ENCODE assay signal across 26 cellular contexts in the genomic region with DNA sequence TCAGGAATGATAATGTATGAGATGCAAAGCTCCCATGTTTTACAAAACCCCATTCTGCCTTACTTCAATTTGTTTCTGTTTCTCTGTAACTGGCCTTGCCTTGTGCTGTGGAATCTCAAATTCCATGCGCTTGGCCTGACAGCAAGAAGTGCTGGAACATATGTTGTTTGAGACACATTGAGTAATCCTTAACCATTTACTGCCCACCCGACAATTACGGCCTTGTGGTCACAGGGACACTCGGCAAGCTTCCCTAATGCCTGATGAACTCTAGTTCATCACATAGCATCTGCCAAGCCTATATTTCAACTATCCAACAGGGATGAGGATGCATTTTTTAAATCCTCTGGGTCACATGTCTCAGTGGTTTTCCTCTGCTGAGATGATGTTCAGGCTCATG.
DNase-seq lines count a peak whose midpoint lies in the region; ATAC-seq and TF ChIP-seq lines count a peak whose summit lies in the region.
"Had no signal": no experiment of that assay in that cellular context is flagged by ENCODE, and none has a peak within 500 bp of the region (broad histone marks: within the 10 kb centered on the region; RNA-seq: fewer than 3 reads in every experiment).

No MANE protein-coding gene starts in this region.

- TF ChIP-seq POLR2A in NB4 (IDR thresholded peaks at IDR 0.05; ENCODE audit: extremely low read depth, insufficient read length) (no peak), suprapubic skin (IDR thresholded peaks at IDR 0.05) (no peak)

- TF ChIP-seq CTCF in NB4 (IDR thresholded peaks at IDR 0.05; ENCODE audit: low read depth, low read length) = no peak
- no peak for TF ChIP-seq CTCF in choroid plexus epithelial cell (conservative IDR thresholded peaks at IDR 0.05; ENCODE audit: low read depth, low read length)
- no peak for TF ChIP-seq CTCF in suprapubic skin (IDR thresholded peaks at IDR 0.05)

- H3K9me3 ChIP-seq in suprapubic skin = no peaks in the 10 kb centered on the region
- H3K9me3 ChIP-seq: adrenal gland, breast epithelium had no signal

- no peaks in the 10 kb centered on the region for H3K4me1 ChIP-seq in suprapubic skin
- H3K4me1 ChIP-seq: adrenal gland, breast epithelium, foreskin keratinocyte had no signal

- intact Hi-C loops in left colon (cut with DNase I, micrococcal nuclease) = no loop called here

- ATAC-seq in left colon = no peak
- ATAC-seq: foreskin keratinocyte, GM12878, HCT116, SK-N-SH treated with all-trans-retinoic acid at 6 μM for 48 hours had no signal

- WGBS in suprapubic skin = 73% methylated on average over 4 of the region's 4 CpGs

- H3K4me3 ChIP-seq in NB4 (ENCODE audit: low read depth, low read length) (no peak overlapping the region), choroid plexus epithelial cell (ENCODE audit: low read depth, low read length) (no peak overlapping the region), suprapubic skin (no peak overlapping the region)
- H3K4me3 ChIP-seq: adrenal gland, breast epithelium, GM12878 had no signal

- H3K27ac ChIP-seq in suprapubic skin = no peak overlapping the region
- H3K27ac ChIP-seq: adrenal gland, breast epithelium, foreskin keratinocyte, KMS-11 had no signal

- no peaks in the 10 kb centered on the region for H3K27me3 ChIP-seq in suprapubic skin
- H3K27me3 ChIP-seq: foreskin keratinocyte had no signal

- peak; percentile 4 for DNase-seq in GM04504 (ENCODE audit: low read depth)
- peak; percentile 10 for DNase-seq in NB4 (ENCODE audit: low read depth)
- DNase-seq in choroid plexus epithelial cell (ENCODE audit: low read depth) = peak; percentile 50
- peak; percentile 52 for DNase-seq in myocyte (ENCODE audit: low read depth)
- DNase-seq in suprapubic skin (ENCODE audit: low spot score in 2 of 2) = no peak
- no peak for DNase-seq in NCI-H187 (lab: John Stamatoyannopoulos, UW)
- DNase-seq in left colon = no peak
- DNase-seq: activated CD4-positive, alpha-beta memory T cell treated with anti-CD3 and anti-CD28 coated beads, Interleukin-2, amount 10 ng/mL, durations not matched to agents 7 days and 5 days; activated CD4-positive, CD25-positive, alpha-beta regulatory T cell; activated gamma-delta T cell; adrenal gland; CD8-positive, alpha-beta memory T cell; GF-D8; hippocampal formation; NCI-H1092; NCI-H2081; NCI-H510A; stimulated activated CD4-positive, alpha-beta T cell treated with anti-CD3 and anti-CD28 coated beads, Interleukin-4, amount 100 ng/mL, for 1 hour; stimulated activated naive CD4-positive, alpha-beta T cell treated with Interleukin-2 at 50 U/mL for 16 hours; T1000 had no signal

- no peaks in the 10 kb centered on the region for H3K36me3 ChIP-seq in suprapubic skin
- H3K36me3 ChIP-seq: adrenal gland, breast epithelium had no signal

- no peak for TF ChIP-seq EP300 in suprapubic skin (IDR thresholded peaks at IDR 0.05)

Comparison
In these comparisons a context has a peak if more than half of its experiments do, and no peak if none do; other contexts are left out.
1. DNase-seq: peak in GM04504 (single experiment), NB4 (single experiment), choroid plexus epithelial cell (single experiment) and myocyte (single experiment); none in suprapubic skin (0 of 2), NCI-H187 (0 of 2) and left colon (0 of 2).